ENCODE assay signal across 8 cellular contexts in genomic region chr22:31161386-31161785, GRCh38. TPM values are rescaled to one million over a fixed set of nuclear protein-coding genes. Genes with fewer than 3 reads are reported as not detected.
DNase-seq lines count a peak whose midpoint lies in the region; ATAC-seq and TF ChIP-seq lines count a peak whose summit lies in the region.

No MANE protein-coding gene starts in this region.

- ATAC-seq in activated naive CD8-positive, alpha-beta T cell treated with anti-CD3 and anti-CD28 coated beads, Interleukin-2, amount 50 U/mL, for 24 hours: no peak

- H3K27ac Mint-ChIP-seq in activated CD4-positive, alpha-beta T cell treated with anti-CD3 and anti-CD28 coated beads, Interleukin-2, amount 10 ng/mL, durations not matched to agents 24 days and 14 days: no peak overlapping the region
- peak overlapping the region; percentile 96 for H3K27ac Mint-ChIP-seq in activated naive CD8-positive, alpha-beta T cell treated with anti-CD3 and anti-CD28 coated beads, Interleukin-2, amount 50 U/mL, for 24 hours

- peak overlapping the region; percentile 75 to 100 (median 80) for H3K4me3 ChIP-seq in liver (ENCODE audit: low read depth in 1 of 3, low read length in 3 of 3)
- H3K4me3 ChIP-seq in subcutaneous abdominal adipose tissue (ENCODE audit: low read depth in 1 of 5, low read length in 5 of 5): peak overlapping the region; percentile 86 to 100 (median 97)

- no peak for TF ChIP-seq RAD21 in liver (IDR thresholded peaks at IDR 0.05)

- H3K9ac ChIP-seq in liver (ENCODE audit: low read depth in 1 of 2, low read length in 2 of 2) (peak overlapping the region in 1 of 2 donors; percentile 94), subcutaneous abdominal adipose tissue (ENCODE audit: low read length in 5 of 5) (peak overlapping the region; percentile 69 to 100 (median 96))

- intact Hi-C loops in activated CD4-positive, alpha-beta T cell treated with anti-CD3 and anti-CD28 coated beads, Interleukin-2, amount 10 ng/mL, durations not matched to agents 24 days and 14 days (cut with micrococcal nuclease): loop anchor here (5.0 kb wide), 2 partner anchors 66 to 194 kb away; partner anchors contain the start of genes MORC2 and TUG1

- H3K9me3 ChIP-seq in liver (ENCODE audit: control insufficient read depth in 4 of 4, low read length in 3 of 4) (no peaks in the 10 kb centered on the region), subcutaneous abdominal adipose tissue (ENCODE audit: control insufficient read depth in 5 of 5, low read length in 5 of 5) (no peaks in the 10 kb centered on the region)

- no peaks in the 10 kb centered on the region for H3K9me3 Mint-ChIP-seq in activated CD4-positive, alpha-beta T cell treated with anti-CD3 and anti-CD28 coated beads, Interleukin-2, amount 10 ng/mL, durations not matched to agents 24 days and 14 days
- no peaks in the 10 kb centered on the region for H3K9me3 Mint-ChIP-seq in activated naive CD8-positive, alpha-beta T cell treated with anti-CD3 and anti-CD28 coated beads, Interleukin-2, amount 50 U/mL, for 24 hours

- H3K4me1 Mint-ChIP-seq in activated CD4-positive, alpha-beta T cell treated with anti-CD3 and anti-CD28 coated beads, Interleukin-2, amount 10 ng/mL, durations not matched to agents 24 days and 14 days: peaks cover 32% of the 10 kb centered on the region
- H3K4me1 Mint-ChIP-seq in activated naive CD8-positive, alpha-beta T cell treated with anti-CD3 and anti-CD28 coated beads, Interleukin-2, amount 50 U/mL, for 24 hours: peaks cover 35% of the 10 kb centered on the region

- H3K27me3 Mint-ChIP-seq in activated CD4-positive, alpha-beta T cell treated with anti-CD3 and anti-CD28 coated beads, Interleukin-2, amount 10 ng/mL, durations not matched to agents 24 days and 14 days: peaks cover 4% of the 10 kb centered on the region
- H3K27me3 Mint-ChIP-seq in activated naive CD8-positive, alpha-beta T cell treated with anti-CD3 and anti-CD28 coated beads, Interleukin-2, amount 50 U/mL, for 24 hours: no peaks in the 10 kb centered on the region

- H3K4me1 ChIP-seq in liver (ENCODE audit: control insufficient read depth in 4 of 4, insufficient read depth in 4 of 4, low read length in 3 of 4) (peaks cover 11 to 32% (median 21%) of the 10 kb centered on the region in 4 donors), subcutaneous abdominal adipose tissue (ENCODE audit: control insufficient read depth in 5 of 5, insufficient read depth in 5 of 5, low read length in 5 of 5) (peaks cover 0 to 32% (median 28%) of the 10 kb centered on the region in 5 donors)

- H3K27ac ChIP-seq in liver (ENCODE audit: low read depth in 1 of 2, low read length in 2 of 2) (peak overlapping the region; percentile 72 to 96), subcutaneous abdominal adipose tissue (ENCODE audit: low read depth, low read length) (peak overlapping the region; percentile 97)

- H3K27me3 ChIP-seq in liver (ENCODE audit: control insufficient read depth in 4 of 4, insufficient read depth in 4 of 4, low read length in 3 of 4) (no peaks in the 10 kb centered on the region), subcutaneous abdominal adipose tissue (ENCODE audit: control insufficient read depth in 5 of 5, insufficient read depth in 4 of 5, low read length in 5 of 5) (no peaks in the 10 kb centered on the region)

- DNase-seq in activated CD4-positive, alpha-beta T cell treated with anti-CD3 and anti-CD28 coated beads, Interleukin-2, amount 10 ng/mL, durations not matched to agents 24 days and 14 days: no peak
- no peak for DNase-seq in activated CD4-positive, alpha-beta T cell treated with anti-CD3 and anti-CD28 coated beads, Interleukin-2, amount 50 U/mL, for 1 hour
- no peak for DNase-seq in activated naive CD8-positive, alpha-beta T cell treated with anti-CD3 and anti-CD28 coated beads, Interleukin-2, amount 50 U/mL, for 24 hours
- DNase-seq in DMS114 treated with DMSO at 0.1 percent for 48 hours (lab: John Stamatoyannopoulos, UW; ENCODE audit: unreplicated experiment) (no peak), cortex of kidney (lab: John Stamatoyannopoulos, UW) (no peak), KBM-7 (no peak)

- in situ Hi-C loops in KBM-7 (cut with MboI; ENCODE audit: low pct_unique_long_range_greater_than_20kb, low sequenced_read_pairs): no loop called here

- H3K36me3 ChIP-seq in liver (ENCODE audit: control insufficient read depth in 4 of 4, insufficient read depth in 3 of 4, low read depth in 1 of 4, low read length in 3 of 4) (no peaks in the 10 kb centered on the region), subcutaneous abdominal adipose tissue (ENCODE audit: control insufficient read depth in 5 of 5, insufficient read depth in 5 of 5, low read length in 5 of 5) (peaks cover 0 to 13% (median 6%) of the 10 kb centered on the region in 5 donors)

- no peak for TF ChIP-seq CTCF in liver (IDR thresholded peaks at IDR 0.05; ENCODE audit: low read depth, low read length, missing input control)

- H3K36me3 Mint-ChIP-seq in activated CD4-positive, alpha-beta T cell treated with anti-CD3 and anti-CD28 coated beads, Interleukin-2, amount 10 ng/mL, durations not matched to agents 24 days and 14 days (ENCODE audit: low read depth): peaks cover 13% of the 10 kb centered on the region
- peaks cover 5% of the 10 kb centered on the region for H3K36me3 Mint-ChIP-seq in activated naive CD8-positive, alpha-beta T cell treated with anti-CD3 and anti-CD28 coated beads, Interleukin-2, amount 50 U/mL, for 24 hours (ENCODE audit: low read depth)

- H3K4me3 Mint-ChIP-seq in activated CD4-positive, alpha-beta T cell treated with anti-CD3 and anti-CD28 coated beads, Interleukin-2, amount 10 ng/mL, durations not matched to agents 24 days and 14 days: peak overlapping the region; percentile 99
- peak overlapping the region; percentile 97 for H3K4me3 Mint-ChIP-seq in activated naive CD8-positive, alpha-beta T cell treated with anti-CD3 and anti-CD28 coated beads, Interleukin-2, amount 50 U/mL, for 24 hours

TF ChIP-seq in liver, 16 proteins besides CTCF, POLR2A, EP300 and RAD21:
- no peak for TF ChIP-seq JUND (IDR thresholded peaks at IDR 0.05)
- TF ChIP-seq EGR1 (IDR thresholded peaks at IDR 0.05; ENCODE audit: low read depth in 2 of 2): no peak
- no peak for TF ChIP-seq FOXA2 (IDR thresholded peaks at IDR 0.05)
- TF ChIP-seq HNF4A (conservative IDR thresholded peaks at IDR 0.05): peak; percentile 32 to 53

RNA-seq across cellular contexts. Expression of gene RNF185, which starts 1.4 kb away (rescaled TPM):
- total RNA-seq in activated CD4-positive, alpha-beta T cell treated with anti-CD3 and anti-CD28 coated beads, Interleukin-2, amount 10 ng/mL, durations not matched to agents 24 days and 14 days: 17.0 and 19.4 TPM in 2 replicates
- total RNA-seq in liver: 10 to 100 TPM; 11.7 to 37.4 TPM
- polyA plus RNA-seq in liver: 10 to 100 TPM; 25.6 to 33.1 TPM

RNA-seq across cellular contexts. Expression of gene PLA2G3, which starts 21.1 kb away (rescaled TPM):
- not detected in 2 replicates for total RNA-seq in activated CD4-positive, alpha-beta T cell treated with anti-CD3 and anti-CD28 coated beads, Interleukin-2, amount 10 ng/mL, durations not matched to agents 24 days and 14 days
- total RNA-seq in liver: not detected
- not detected for polyA plus RNA-seq in liver

RNA-seq across cellular contexts. Expression of gene INPP5J, which starts 38.6 kb away (rescaled TPM):
- total RNA-seq in activated CD4-positive, alpha-beta T cell treated with anti-CD3 and anti-CD28 coated beads, Interleukin-2, amount 10 ng/mL, durations not matched to agents 24 days and 14 days: 0.07 and 0.26 TPM in 2 replicates
- total RNA-seq in liver: under 1 TPM; 0.14 to 0.17 TPM
- under 1 TPM; 0.06 to 0.08 TPM for polyA plus RNA-seq in liver

RNA-seq across cellular contexts. Expression of gene LIMK2, which starts 50.7 kb away (rescaled TPM):
- total RNA-seq in activated CD4-positive, alpha-beta T cell treated with anti-CD3 and anti-CD28 coated beads, Interleukin-2, amount 10 ng/mL, durations not matched to agents 24 days and 14 days: 34.2 and 35.9 TPM in 2 replicates
- 10 to 100 TPM; 13.6 to 39.2 TPM for total RNA-seq in liver
- polyA plus RNA-seq in liver: 10 to 100 TPM in 1 of 2 donors, 1 to 10 TPM in 1; 6.6 to 13.3 TPM

RNA-seq across cellular contexts. Expression of gene SELENOM, which starts 54.0 kb away (rescaled TPM):
- total RNA-seq in activated CD4-positive, alpha-beta T cell treated with anti-CD3 and anti-CD28 coated beads, Interleukin-2, amount 10 ng/mL, durations not matched to agents 24 days and 14 days: 7.4 and 8.2 TPM in 2 replicates
- total RNA-seq in liver: 1 to 10 TPM; 3.0 to 9.0 TPM
- 10 to 100 TPM; 15.5 to 17.3 TPM for polyA plus RNA-seq in liver
